9 cellular contexts compared by ENCODE assay signal in genomic region chrX:47936224-47936939, GRCh38.
DNase-seq lines count a peak whose midpoint lies in the region; ATAC-seq and TF ChIP-seq lines count a peak whose summit lies in the region.
"Had no signal": no experiment of that assay in that cellular context is flagged by ENCODE, and none has a peak within 500 bp of the region (broad histone marks: within the 10 kb centered on the region; RNA-seq: fewer than 3 reads in every experiment).

No MANE protein-coding gene starts in this region.

- TF ChIP-seq CTCF in CD8-positive, alpha-beta T cell (IDR thresholded peaks at IDR 0.05) = no peak
- TF ChIP-seq CTCF in H9 (conservative IDR thresholded peaks at IDR 0.05) = no peak
- no peak for TF ChIP-seq CTCF in upper lobe of right lung (IDR thresholded peaks at IDR 0.05)

- H3K4me3 ChIP-seq in CD8-positive, alpha-beta T cell (ENCODE audit: low read depth, low read length) = peak overlapping the region; percentile 17
- H3K4me3 ChIP-seq in upper lobe of right lung = no peak overlapping the region

- POLR2A ChIA-PET in CD8-positive, alpha-beta T cell (lab: Charles Lee) = no interaction called here

- no peak overlapping the region for H3K18ac ChIP-seq in H9 (ENCODE audit: insufficient read length, low read depth, low read length)

- no CpG with 5 or more reads among the region's 15 CpGs for WGBS in H9 (ENCODE audit: extremely low coverage, insufficient read length, low lambda C conversion rate)

- no peak overlapping the region for H2AFZ ChIP-seq in H9 (ENCODE audit: low read length)

- ATAC-seq in CD8-positive, alpha-beta T cell = peak; percentile 34
- ATAC-seq in HG03280 (IDR thresholded peaks at IDR 0.05; ENCODE audit: unreplicated experiment) = no peak
- no peak for ATAC-seq in HG02981 (IDR thresholded peaks at IDR 0.05; ENCODE audit: unreplicated experiment)
- ATAC-seq in upper lobe of right lung = no peak
- no peak for ATAC-seq in HG03039 (IDR thresholded peaks at IDR 0.05; ENCODE audit: unreplicated experiment)

- H3K23ac ChIP-seq in H9 (ENCODE audit: insufficient read length, low read depth, low read length) = no peak overlapping the region

- H2BK15ac ChIP-seq in H9 (ENCODE audit: low read depth, low read length) = no peak overlapping the region

- H3K56ac ChIP-seq in H9 (ENCODE audit: insufficient read length, low read depth, low read length) = no peak overlapping the region

- H3K4me1 ChIP-seq in CD8-positive, alpha-beta T cell (ENCODE audit: insufficient read depth, low read length) = no peaks in the 10 kb centered on the region
- H3K4me1 ChIP-seq in H9 (ENCODE audit: insufficient read depth, low read length) (no peaks in the 10 kb centered on the region), upper lobe of right lung (no peaks in the 10 kb centered on the region)

- H3K4ac ChIP-seq in H9 (ENCODE audit: low read depth, low read length) = no peak overlapping the region

- no peak overlapping the region for H2BK120ac ChIP-seq in H9 (ENCODE audit: low read depth, low read length, poor library complexity, severe bottlenecking)

- no peak overlapping the region for H3K9ac ChIP-seq in H9 (ENCODE audit: extremely low read depth, insufficient read length, low read length)

- H2BK20ac ChIP-seq in H9 (ENCODE audit: low read depth, low read length, poor library complexity, severe bottlenecking) = no peak overlapping the region

- H3K79me2 ChIP-seq in H9 (ENCODE audit: insufficient read depth, low read length) = no peaks in the 10 kb centered on the region

- H4K8ac ChIP-seq in H9 (replicated peaks; ENCODE audit: insufficient read length, low read depth, low read length) = no peak overlapping the region

- no peaks in the 10 kb centered on the region for H3K9me3 ChIP-seq in CD8-positive, alpha-beta T cell (ENCODE audit: low read length)
- H3K9me3 ChIP-seq in H9 (ENCODE audit: control insufficient read depth, low read depth, low read length) (peaks cover 18% of the 10 kb centered on the region), upper lobe of right lung (no peaks in the 10 kb centered on the region)

- no peak overlapping the region for H3K14ac ChIP-seq in H9 (ENCODE audit: insufficient read depth, low read length)

- no peaks in the 10 kb centered on the region for H3K36me3 Mint-ChIP-seq in CD8-positive, alpha-beta T cell
- no peaks in the 10 kb centered on the region; a peak in 2 of 7 replicates for H3K36me3 Mint-ChIP-seq in H9 (ENCODE audit: insufficient read depth in 1 of 3, low read depth in 3 of 3)

- H3K79me1 ChIP-seq in H9 (ENCODE audit: insufficient read depth, low read depth, low read length, poor library complexity, severe bottlenecking) = no peaks in the 10 kb centered on the region

- H2AK5ac ChIP-seq in H9 (ENCODE audit: insufficient read length, low read length) = no peak overlapping the region

- H3K23me2 ChIP-seq in H9 (ENCODE audit: insufficient read length, low read depth, low read length, poor library complexity, severe bottlenecking) = no peaks in the 10 kb centered on the region

- no peak overlapping the region for H3K4me2 ChIP-seq in H9 (ENCODE audit: insufficient read depth, insufficient read length, low read length)

- H4K5ac ChIP-seq in H9 (ENCODE audit: insufficient read length, low read depth, low read length) = no peak overlapping the region

- peak in 2 of 7 experiments; percentile 11 to 24 for DNase-seq in CD8-positive, alpha-beta T cell
- DNase-seq in H9 (no peak), left kidney (ENCODE audit: low read depth, low spot score) (peak; percentile 3), upper lobe of right lung (no peak)
- peak; percentile 4 to 5 for DNase-seq in activated CD4-positive, alpha-beta T cell treated with anti-CD3 and anti-CD28 coated beads, Interleukin-2, amount 50 U/mL, for 48 hours
- DNase-seq: NCI-H524 had no signal

- H4K91ac ChIP-seq in H9 (ENCODE audit: insufficient read length, low read depth, low read length) = no peak overlapping the region

- peak overlapping the region; percentile 49 for H3K27ac Mint-ChIP-seq in CD8-positive, alpha-beta T cell
- H3K27ac Mint-ChIP-seq in H9 = peak overlapping the region in 2 of 3 experiments; percentile 23 to 64; a peak in 1 of 7 replicates

- intact Hi-C loops in CD8-positive, alpha-beta T cell (cut with DNase I, micrococcal nuclease) = no loop called here
- intact Hi-C loops in upper lobe of right lung (cut with DNase I) = no loop called here

- no peak overlapping the region for H2BK12ac ChIP-seq in H9 (ENCODE audit: insufficient read length, low read depth, low read length)

- H3K9me3 Mint-ChIP-seq in CD8-positive, alpha-beta T cell = no peaks in the 10 kb centered on the region
- peaks cover 60 to 66% of the 10 kb centered on the region in 2 experiments for H3K9me3 Mint-ChIP-seq in H9

- H3K27me3 Mint-ChIP-seq in CD8-positive, alpha-beta T cell (ENCODE audit: low read depth) = no peaks in the 10 kb centered on the region
- no peaks in the 10 kb centered on the region for H3K27me3 Mint-ChIP-seq in H9 (ENCODE audit: low read depth)

- no peak overlapping the region for H3K27ac ChIP-seq in CD8-positive, alpha-beta T cell (ENCODE audit: low read depth, low read length)
- no peak overlapping the region for H3K27ac ChIP-seq in H9 (ENCODE audit: insufficient read length, low read depth, low read length)
- no peak overlapping the region for H3K27ac ChIP-seq in upper lobe of right lung

- H3K4me3 Mint-ChIP-seq in CD8-positive, alpha-beta T cell = peak overlapping the region; percentile 83
- H3K4me3 Mint-ChIP-seq in H9 = peak overlapping the region in 1 of 2 experiments; percentile 25; a peak in 2 of 5 replicates

- no peaks in the 10 kb centered on the region for H3K36me3 ChIP-seq in CD8-positive, alpha-beta T cell (ENCODE audit: insufficient read depth, low read length)
- H3K36me3 ChIP-seq in upper lobe of right lung = no peaks in the 10 kb centered on the region

- H2BK5ac ChIP-seq in H9 (ENCODE audit: insufficient read length, low read length) = no peak overlapping the region

- H3K4me1 Mint-ChIP-seq in CD8-positive, alpha-beta T cell (ENCODE audit: low read depth) = peaks cover 7% of the 10 kb centered on the region
- H3K4me1 Mint-ChIP-seq in H9 = peaks cover 12 to 14% of the 10 kb centered on the region in 2 experiments

- H3T11ph ChIP-seq in H9 (ENCODE audit: low read length) = no peak overlapping the region

- CTCF ChIA-PET in CD8-positive, alpha-beta T cell (lab: Charles Lee) = interaction anchor here (1.5 kb wide), 1 partner anchor 91 kb away, joined by 3 read pairs; no protein-coding TSS in a partner anchor

- no peaks in the 10 kb centered on the region for H3K27me3 ChIP-seq in CD8-positive, alpha-beta T cell (ENCODE audit: insufficient read depth, low read length)
- H3K27me3 ChIP-seq in H9 (ENCODE audit: insufficient read depth, low read length) = no peaks in the 10 kb centered on the region
- no peaks in the 10 kb centered on the region for H3K27me3 ChIP-seq in upper lobe of right lung

- no peaks in the 10 kb centered on the region for H4K20me1 ChIP-seq in H9 (ENCODE audit: control insufficient read depth, insufficient read depth, insufficient read length)

Comparison
In these comparisons a context has a peak if more than half of its experiments do, and no peak if none do; other contexts are left out.
1. DNase-seq: peak in activated CD4-positive, alpha-beta T cell treated with anti-CD3 and anti-CD28 coated beads, Interleukin-2, amount 50 U/mL, for 48 hours (2 of 2) and left kidney (single experiment); none in H9 (single experiment) and upper lobe of right lung (single experiment).